In the genomic region with DNA sequence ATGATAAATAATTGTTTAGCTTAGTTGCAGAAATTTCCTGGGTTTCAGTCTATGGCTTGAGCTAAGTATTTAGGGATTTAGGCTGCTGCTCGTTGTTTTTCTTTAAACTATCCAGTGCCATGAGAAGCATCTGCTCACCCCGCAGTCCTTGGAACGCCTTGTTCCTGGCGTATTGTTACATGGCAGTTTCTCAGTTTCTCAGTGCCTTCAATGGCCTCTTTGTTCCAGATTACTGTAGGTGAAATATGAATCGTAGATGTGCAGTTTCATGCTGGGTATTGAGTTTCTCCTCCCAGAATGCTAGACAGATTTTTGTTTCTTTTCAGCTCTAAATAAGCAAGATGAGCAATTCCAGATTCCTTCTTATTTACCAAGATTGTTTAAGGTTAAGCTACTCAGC, we compare ENCODE assay signal across 17 cellular contexts.
A peak's percentile ranks its signal among the peaks of the same experiment; 100 is the strongest.
DNase-seq lines count a peak whose midpoint lies in the region; ATAC-seq and TF ChIP-seq lines count a peak whose summit lies in the region.
"Had no signal": no experiment of that assay in that cellular context is flagged by ENCODE, and none has a peak within 500 bp of the region (broad histone marks: within the 10 kb centered on the region; RNA-seq: fewer than 3 reads in every experiment).

No MANE protein-coding gene starts in this region.

- intact Hi-C loops in esophagus squamous epithelium (cut with DNase I), result no loop called here

- no peak for TF ChIP-seq POLR2A in esophagus squamous epithelium (IDR thresholded peaks at IDR 0.05)

- no peak overlapping the region for H3K9ac ChIP-seq in DND-41 (ENCODE audit: low read depth, low read length)

- WGBS in esophagus squamous epithelium, 2 donors, result 46 to 82% methylated on average over 5 of the region's 5 CpGs

- H3K36me3 ChIP-seq in DND-41 (ENCODE audit: insufficient read depth, low read length) (no peaks in the 10 kb centered on the region), esophagus squamous epithelium (no peaks in the 10 kb centered on the region)
- H3K36me3 ChIP-seq: ovary, sigmoid colon had no signal

- H3K4me1 ChIP-seq in DND-41 (ENCODE audit: insufficient read depth, low read length) (no peaks in the 10 kb centered on the region), esophagus squamous epithelium (no peaks in the 10 kb centered on the region)
- H3K4me1 ChIP-seq: sigmoid colon had no signal

- H3K36me3 Mint-ChIP-seq in T-helper 2 cell treated with Interferon-gamma antibody and Interleukin-4, amounts not matched to agents 5 μg/mL and 100 μg/mL, for 36 hours (ENCODE audit: low read depth), result no peaks in the 10 kb centered on the region

- H3K27ac Mint-ChIP-seq in T-helper 2 cell treated with Interferon-gamma antibody and Interleukin-4, amounts not matched to agents 5 μg/mL and 100 μg/mL, for 36 hours, result no peak overlapping the region

- H3K4me3 ChIP-seq in DND-41 (ENCODE audit: low read depth in 1 of 2, low read length in 2 of 2) (no peak overlapping the region), choroid plexus epithelial cell (ENCODE audit: low read depth, low read length) (no peak overlapping the region), esophagus squamous epithelium (no peak overlapping the region)
- H3K4me3 ChIP-seq: ovary, sigmoid colon had no signal

- no peaks in the 10 kb centered on the region for H3K27me3 Mint-ChIP-seq in T-helper 2 cell treated with Interferon-gamma antibody and Interleukin-4, amounts not matched to agents 5 μg/mL and 100 μg/mL, for 36 hours (ENCODE audit: low read depth)

- H4K20me1 ChIP-seq in DND-41 (ENCODE audit: insufficient read depth, low read length), result no peaks in the 10 kb centered on the region

- no peaks in the 10 kb centered on the region for H3K9me3 Mint-ChIP-seq in T-helper 2 cell treated with Interferon-gamma antibody and Interleukin-4, amounts not matched to agents 5 μg/mL and 100 μg/mL, for 36 hours

- H3K4me1 Mint-ChIP-seq in T-helper 2 cell treated with Interferon-gamma antibody and Interleukin-4, amounts not matched to agents 5 μg/mL and 100 μg/mL, for 36 hours (ENCODE audit: low read depth), result no peaks in the 10 kb centered on the region

- no peak overlapping the region for H3K4me2 ChIP-seq in DND-41 (ENCODE audit: insufficient read depth, low read length)

- DNase-seq in DND-41 (no peak), NCI-H446 treated with DMSO at 0.1 percent for 48 hours (lab: John Stamatoyannopoulos, UW) (peak; percentile 32), choroid plexus epithelial cell (ENCODE audit: low read depth) (peak; percentile 24), pons (ENCODE audit: low spot score) (peak; percentile 53), esophagus squamous epithelium (lab: John Stamatoyannopoulos, UW) (no peak)
- DNase-seq in T-helper 2 cell treated with Interferon-gamma antibody and Interleukin-4, amounts not matched to agents 5 μg/mL and 100 μg/mL, for 36 hours (ENCODE audit: low spot score), result no peak
- DNase-seq: activated naive CD4-positive, alpha-beta T cell treated with Interleukin-2 at 50 U/mL for 16 hours; activated T-cell treated with anti-CD3 and anti-CD28 coated beads for 4 hours; NCI-H1417; sigmoid colon; stimulated activated CD4-positive, alpha-beta T cell treated with anti-CD3 and anti-CD28 coated beads, Interleukin-2, amount 100 ng/mL, for 24 hours; stimulated activated naive CD8-positive, alpha-beta T cell treated with anti-CD3 and anti-CD28 coated beads, Interleukin-15, Interleukin-2, amounts not matched to agents 100 U/mL and 50 U/mL, for 24 hours; trophoblast cell had no signal

- H3K9me3 ChIP-seq in DND-41 (ENCODE audit: insufficient read depth, low read length, severe bottlenecking) (no peaks in the 10 kb centered on the region), esophagus squamous epithelium (no peaks in the 10 kb centered on the region)
- H3K9me3 ChIP-seq: ovary, sigmoid colon had no signal

- H3K27ac ChIP-seq in DND-41 (ENCODE audit: low read length) (no peak overlapping the region), esophagus squamous epithelium (no peak overlapping the region)
- H3K27ac ChIP-seq: RWPE1, sigmoid colon had no signal

- ATAC-seq in DND-41 (ENCODE audit: insufficient read depth, low read depth), result no peak
- ATAC-seq in HG03095 (IDR thresholded peaks at IDR 0.05; ENCODE audit: unreplicated experiment), result no peak
- no peak for ATAC-seq in HG02623 (IDR thresholded peaks at IDR 0.05; ENCODE audit: unreplicated experiment)
- ATAC-seq: stimulated activated naive CD8-positive, alpha-beta T cell treated with anti-CD3 and anti-CD28 coated beads, Interleukin-15, Interleukin-2, amounts not matched to agents 100 U/mL and 50 U/mL, for 24 hours had no signal

- no peak overlapping the region for H3K4me3 Mint-ChIP-seq in T-helper 2 cell treated with Interferon-gamma antibody and Interleukin-4, amounts not matched to agents 5 μg/mL and 100 μg/mL, for 36 hours

- H3K27me3 ChIP-seq in DND-41 (ENCODE audit: insufficient read depth, low read length, poor library complexity) (no peaks in the 10 kb centered on the region), esophagus squamous epithelium (no peaks in the 10 kb centered on the region)
- H3K27me3 ChIP-seq: ovary, sigmoid colon had no signal

- peak overlapping the region; percentile 45; the same call in 1 of the 2 replicates for H2AFZ ChIP-seq in DND-41 (ENCODE audit: low read depth, low read length)

- no peaks in the 10 kb centered on the region for H3K79me2 ChIP-seq in DND-41 (ENCODE audit: insufficient read depth, low read length)

- TF ChIP-seq CTCF in DND-41 (IDR thresholded peaks at IDR 0.05; ENCODE audit: borderline replicate concordance, extremely low read depth, low read length, poor library complexity, severe bottlenecking), result no peak
- TF ChIP-seq CTCF in choroid plexus epithelial cell (conservative IDR thresholded peaks at IDR 0.05; ENCODE audit: low read depth, low read length), result no peak
- TF ChIP-seq CTCF in esophagus squamous epithelium (IDR thresholded peaks at IDR 0.05), result no peak

Comparison
In these comparisons a context has a peak if more than half of its experiments do, and no peak if none do; other contexts are left out.
1. DNase-seq: peak in NCI-H446 treated with DMSO at 0.1 percent for 48 hours (single experiment), choroid plexus epithelial cell (single experiment) and pons (single experiment); none in DND-41 (single experiment), esophagus squamous epithelium (single experiment) and T-helper 2 cell treated with Interferon-gamma antibody and Interleukin-4, amounts not matched to agents 5 μg/mL and 100 μg/mL, for 36 hours (single experiment).